ENCODE assay signal across 15 cellular contexts in genomic region chr2:176744156-176744555, GRCh38.
DNase-seq lines count a peak whose midpoint lies in the region; ATAC-seq and TF ChIP-seq lines count a peak whose summit lies in the region.
"Had no signal": no experiment of that assay in that cellular context is flagged by ENCODE, and none has a peak within 500 bp of the region (broad histone marks: within the 10 kb centered on the region; RNA-seq: fewer than 3 reads in every experiment).

No MANE protein-coding gene starts in this region.

- no peak overlapping the region for H3K4me3 ChIP-seq in PC-3 (ENCODE audit: low read length)
- H3K4me3 ChIP-seq in vagina, result peak overlapping the region in 1 of 2 donors; percentile 1
- H3K4me3 ChIP-seq in lower lobe of right lung, result no peak overlapping the region
- H3K4me3 ChIP-seq: SJSA1 had no signal

- peaks cover 71% of the 10 kb centered on the region for H3K27me3 ChIP-seq in PC-3 (ENCODE audit: low read length)
- H3K27me3 ChIP-seq in vagina, result no peaks in the 10 kb centered on the region
- no peaks in the 10 kb centered on the region for H3K27me3 ChIP-seq in lower lobe of right lung (ENCODE audit: low read depth)
- H3K27me3 ChIP-seq: SJSA1 had no signal

- TF ChIP-seq CTCF in PC-3 (conservative IDR thresholded peaks at IDR 0.05; ENCODE audit: low read depth, low read length) (no peak), vagina (IDR thresholded peaks at IDR 0.05) (no peak), lower lobe of right lung (IDR thresholded peaks at IDR 0.05) (no peak)

- no peak overlapping the region for H3K4me3 Mint-ChIP-seq in stimulated activated memory B cell treated with anti-CD40 and anti-IgM and Interleukin-4, amounts not matched to agents 10 μg/mL and 1 μg/mL and 100 μg/mL, for 72 hours

- H2AFZ ChIP-seq in PC-3 (ENCODE audit: low read length), result no peak overlapping the region

- ATAC-seq in PC-3 (peak; percentile 40), left colon (peak; percentile 67), lower lobe of right lung (no peak)
- no peak for ATAC-seq in stimulated activated memory B cell treated with anti-CD40 and anti-IgM and Interleukin-4, amounts not matched to agents 10 μg/mL and 1 μg/mL and 100 μg/mL, for 72 hours

- H3K9me3 ChIP-seq in PC-3 (ENCODE audit: low read length) (no peaks in the 10 kb centered on the region), vagina (no peaks in the 10 kb centered on the region), lower lobe of right lung (no peaks in the 10 kb centered on the region)
- H3K9me3 ChIP-seq: SJSA1 had no signal

- H3F3A ChIP-seq in PC-3 (ENCODE audit: low read length, unreplicated experiment), result no peaks in the 10 kb centered on the region

- CTCF ChIA-PET in PC-3 (lab: Charles Lee), result no interaction called here

- no peak for TF ChIP-seq POLR2A in vagina (IDR thresholded peaks at IDR 0.05)

- H3K27me3 Mint-ChIP-seq in stimulated activated memory B cell treated with anti-CD40 and anti-IgM and Interleukin-4, amounts not matched to agents 10 μg/mL and 1 μg/mL and 100 μg/mL, for 72 hours, result no peaks in the 10 kb centered on the region

- no peak overlapping the region for H3K4me2 ChIP-seq in PC-3 (ENCODE audit: low read length)

- H3K4me1 ChIP-seq in PC-3 (ENCODE audit: insufficient read depth, low read length) (no peaks in the 10 kb centered on the region), vagina (peaks cover 28% of the 10 kb centered on the region), lower lobe of right lung (no peaks in the 10 kb centered on the region)
- H3K4me1 ChIP-seq: SJSA1 had no signal

- DNase-seq in NCI-H1417 (lab: John Stamatoyannopoulos, UW), result peak in 2 of 3 experiments; percentile 9 to 17
- no peak for DNase-seq in NCI-H1417 treated with DMSO at 0.1 percent for 48 hours (lab: John Stamatoyannopoulos, UW)
- no peak for DNase-seq in PC-3
- DNase-seq in left colon, result no peak
- no peak for DNase-seq in vagina (ENCODE audit: extremely low spot score in 2 of 2)
- no peak for DNase-seq in lower lobe of right lung
- DNase-seq in NCI-H1048 (lab: John Stamatoyannopoulos, UW), result no peak
- DNase-seq: 8988T, C1 segment of cervical spinal cord, EL, NCI-H1694, NCI-H2171, OCI-M1 had no signal

- no peak overlapping the region for H3K27ac ChIP-seq in PC-3 (ENCODE audit: low read length)
- peak overlapping the region; percentile 42 for H3K27ac ChIP-seq in vagina
- H3K27ac ChIP-seq in lower lobe of right lung, result no peak overlapping the region
- H3K27ac ChIP-seq: SJSA1 had no signal

- no peaks in the 10 kb centered on the region for H3K9me2 ChIP-seq in PC-3 (replicated peaks; ENCODE audit: low read length)

- intact Hi-C loops in PC-3 (cut with micrococcal nuclease) (no loop called here), left colon (cut with DNase I, micrococcal nuclease) (no loop called here), vagina (cut with DNase I) (no loop called here), lower lobe of right lung (cut with DNase I) (no loop called here)

- no peaks in the 10 kb centered on the region for H3K79me2 ChIP-seq in PC-3 (ENCODE audit: low read length)

- H4K20me1 ChIP-seq in PC-3 (ENCODE audit: low read length), result no peaks in the 10 kb centered on the region

- H3K36me3 ChIP-seq in PC-3 (ENCODE audit: low read depth, low read length) (no peaks in the 10 kb centered on the region), vagina (no peaks in the 10 kb centered on the region), lower lobe of right lung (no peaks in the 10 kb centered on the region)
- H3K36me3 ChIP-seq: SJSA1 had no signal

- H3K9me3 Mint-ChIP-seq in stimulated activated memory B cell treated with anti-CD40 and anti-IgM and Interleukin-4, amounts not matched to agents 10 μg/mL and 1 μg/mL and 100 μg/mL, for 72 hours, result no peaks in the 10 kb centered on the region

- no TSS peak for BruUV-seq in PC-3 (replicated peaks; lab: Mats Ljungman, UMichigan)

- H3K9ac ChIP-seq in PC-3 (ENCODE audit: low read length), result no peak overlapping the region

- H3K36me3 Mint-ChIP-seq in stimulated activated memory B cell treated with anti-CD40 and anti-IgM and Interleukin-4, amounts not matched to agents 10 μg/mL and 1 μg/mL and 100 μg/mL, for 72 hours, result no peaks in the 10 kb centered on the region

- H3K27ac Mint-ChIP-seq in stimulated activated memory B cell treated with anti-CD40 and anti-IgM and Interleukin-4, amounts not matched to agents 10 μg/mL and 1 μg/mL and 100 μg/mL, for 72 hours, result no peak overlapping the region

- H3K4me1 Mint-ChIP-seq in stimulated activated memory B cell treated with anti-CD40 and anti-IgM and Interleukin-4, amounts not matched to agents 10 μg/mL and 1 μg/mL and 100 μg/mL, for 72 hours, result no peaks in the 10 kb centered on the region

- POLR2A ChIA-PET in PC-3 (lab: Charles Lee; ENCODE audit: unreplicated experiment), result no interaction called here

Comparison
In these comparisons a context has a peak if more than half of its experiments do, and no peak if none do; other contexts are left out.
1. DNase-seq: peak in NCI-H1417 (2 of 3); none in NCI-H1417 treated with DMSO at 0.1 percent for 48 hours (single experiment), PC-3 (single experiment), left colon (0 of 2), vagina (0 of 2), lower lobe of right lung (single experiment) and NCI-H1048 (single experiment).
2. ATAC-seq: peak in PC-3 (single experiment) and left colon (single experiment); none in stimulated activated memory B cell treated with anti-CD40 and anti-IgM and Interleukin-4, amounts not matched to agents 10 μg/mL and 1 μg/mL and 100 μg/mL, for 72 hours (single experiment) and lower lobe of right lung (0 of 2).